ENCODE assay signal across 23 cellular contexts in the genomic region with DNA sequence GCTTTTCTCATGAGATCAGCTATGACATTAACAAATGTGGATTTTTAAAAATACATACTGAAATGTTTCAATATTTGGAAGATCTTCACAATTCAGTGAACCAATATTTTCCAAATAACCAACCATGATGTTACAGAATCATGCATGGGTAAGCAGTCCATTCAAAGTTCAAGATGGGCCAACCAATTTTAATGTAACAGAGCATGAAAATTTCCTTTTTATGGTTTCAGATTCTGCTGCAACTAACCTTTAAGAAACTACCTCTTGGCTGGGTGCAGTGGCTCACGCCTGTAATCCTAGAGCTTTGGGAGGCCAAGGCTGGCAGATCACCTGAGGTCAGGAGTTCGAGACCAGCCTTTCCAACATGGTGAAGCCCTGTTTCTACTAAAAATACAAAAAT.
A peak's percentile ranks its signal among the peaks of the same experiment; 100 is the strongest.
DNase-seq lines count a peak whose midpoint lies in the region; ATAC-seq, FAIRE-seq and TF ChIP-seq lines count a peak whose summit lies in the region.
"Had no signal": no experiment of that assay in that cellular context is flagged by ENCODE, and none has a peak within 500 bp of the region (broad histone marks: within the 10 kb centered on the region; RNA-seq: fewer than 3 reads in every experiment).

No MANE protein-coding gene starts in this region.

- no peak for ATAC-seq in memory B cell (ENCODE audit: low read depth)
- no peak for ATAC-seq in HG02938 (IDR thresholded peaks at IDR 0.05; ENCODE audit: unreplicated experiment)
- ATAC-seq: A549 had no signal

- no peaks in the 10 kb centered on the region for H3K9me3 Mint-ChIP-seq in memory B cell
- H3K9me3 Mint-ChIP-seq: CD4-positive, alpha-beta memory T cell; HFFc6 had no signal

- peaks cover 13% of the 10 kb centered on the region for H3K4me1 Mint-ChIP-seq in memory B cell
- H3K4me1 Mint-ChIP-seq: CD4-positive, alpha-beta memory T cell had no signal

- H3K27me3 ChIP-seq in thyroid gland: no peaks in the 10 kb centered on the region
- H3K27me3 ChIP-seq: BE2C; BLaER1 treated with 17β-estradiol and CSF1 and Interleukin-3, amounts not matched to agents 10 nM and 100 nM had no signal

- no peak for TF ChIP-seq CTCF in thyroid gland (IDR thresholded peaks at IDR 0.05)

- FAIRE-seq in GM12891 (lab: Jason Lieb, UNC) (peak; percentile 76), GM19239 (lab: Jason Lieb, UNC) (peak; percentile 64)
- FAIRE-seq: A549, G401.6, H54 had no signal

- no peak overlapping the region for H3K4me3 ChIP-seq in thyroid gland (replicated peaks in 1 of 3)
- H3K4me3 ChIP-seq: A549; BLaER1 treated with 17β-estradiol and CSF1 and Interleukin-3, amounts not matched to agents 10 nM and 100 nM; HAP-1 had no signal

- peaks cover 78 to 82% of the 10 kb centered on the region in 2 donors for H3K4me1 ChIP-seq in thyroid gland
- H3K4me1 ChIP-seq: BE2C had no signal

- no peak overlapping the region for H3K4me3 Mint-ChIP-seq in memory B cell
- H3K4me3 Mint-ChIP-seq: CD4-positive, alpha-beta memory T cell; HFFc6 had no signal

- peak overlapping the region; percentile 57 for H3K27ac Mint-ChIP-seq in memory B cell
- H3K27ac Mint-ChIP-seq: CD4-positive, alpha-beta memory T cell; HFFc6 had no signal

- H3K36me3 Mint-ChIP-seq in memory B cell: peaks cover 2% of the 10 kb centered on the region
- H3K36me3 Mint-ChIP-seq: CD4-positive, alpha-beta memory T cell had no signal

- H3K27me3 Mint-ChIP-seq in memory B cell: no peaks in the 10 kb centered on the region

- DNase-seq in GM12891 (ENCODE audit: insufficient read length, low spot score) (no peak), GM19239 (ENCODE audit: insufficient read length, low spot score) (no peak), memory B cell (ENCODE audit: low spot score in 2 of 2) (no peak), thyroid gland (no peak), NCI-H345 (lab: John Stamatoyannopoulos, UW) (no peak), SW480 (ENCODE audit: low spot score) (no peak)
- DNase-seq: 8988T; ACHN; AML-193; BE2C; Calu3; CD4-positive, alpha-beta memory T cell; COR-L47; DMS53; DND-41; GOT3; HFFc6 had no signal

- no peaks in the 10 kb centered on the region for H3K9me3 ChIP-seq in thyroid gland
- H3K9me3 ChIP-seq: A549; BE2C; BLaER1 treated with 17β-estradiol and CSF1 and Interleukin-3, amounts not matched to agents 10 nM and 100 nM; HAP-1 had no signal

- intact Hi-C loops in thyroid gland (cut with DNase I): no loop called here

- WGBS in thyroid gland, 2 donors: 73 to 95% methylated on average over 2 of the region's 2 CpGs

- no peaks in the 10 kb centered on the region for H3K36me3 ChIP-seq in thyroid gland
- H3K36me3 ChIP-seq: BE2C, HAP-1 had no signal

- TF ChIP-seq POLR2A in GM12891 (IDR thresholded peaks at IDR 0.05; ENCODE audit: low read depth, low read length): no peak
- TF ChIP-seq POLR2A in thyroid gland (IDR thresholded peaks at IDR 0.05): no peak

- peak overlapping the region; percentile 98 to 99 (median 98) for H3K27ac ChIP-seq in thyroid gland
- H3K27ac ChIP-seq: BLaER1 treated with 17β-estradiol and CSF1 and Interleukin-3, amounts not matched to agents 10 nM and 100 nM had no signal

TF ChIP-seq in GM12891, 5 proteins besides CTCF, POLR2A, EP300 and RAD21:
- TF ChIP-seq TAF1 (IDR thresholded peaks at IDR 0.05; ENCODE audit: low read depth, low read length): no peak
- no peak for TF ChIP-seq POU2F2 (IDR thresholded peaks at IDR 0.05; ENCODE audit: low read depth, low read length)
- TF ChIP-seq PAX5 (IDR thresholded peaks at IDR 0.05; ENCODE audit: insufficient read depth, low read length, severe bottlenecking): no peak
- TF ChIP-seq POLR2AphosphoS5 (IDR thresholded peaks at IDR 0.05; ENCODE audit: low read depth, low read length): no peak
- no peak for TF ChIP-seq SPI1 (IDR thresholded peaks at IDR 0.05; ENCODE audit: low read depth, low read length)
